Comparison of ENCODE assay signal across 1 cellular context in genomic region chr11:9260182-9261146, GRCh38.
A peak's percentile ranks its signal among the peaks of the same experiment; 100 is the strongest.
TF ChIP-seq lines count a peak whose summit lies in the region.

No MANE protein-coding gene starts in this region.

TF ChIP-seq in HepG2, 621 proteins besides CTCF, POLR2A, EP300 and RAD21:
- TF ChIP-seq ZNF460 (CRISPR knock-in tag; IDR thresholded peaks at IDR 0.05; ENCODE audit: borderline replicate concordance) (peak; percentile 24; the same call in 1 of the 2 replicates), MAFK (conservative IDR thresholded peaks at IDR 0.05 in 1 of 2, IDR thresholded peaks at IDR 0.05 in 1 of 2; ENCODE audit: low read length in 2 of 2) (peak; percentile 96), CERS6 (CRISPR knock-in tag; IDR thresholded peaks at IDR 0.05) (no peak), MAFF (IDR thresholded peaks at IDR 0.05; ENCODE audit: low read depth, low read length) (peak; percentile 95), NR2F6 (IDR thresholded peaks at IDR 0.05) (no peak), NR2F6 (CRISPR knock-in tag; IDR thresholded peaks at IDR 0.05) (peak; percentile 14; the same call in 1 of the 2 replicates)
TF ChIP-seq in HepG2: peak in this region for 4.
